Comparison of ENCODE assay signal across 23 cellular contexts in genomic region chr11:46246514-46246913, GRCh38. TPM values are rescaled to one million over a fixed set of nuclear protein-coding genes. Genes with fewer than 3 reads are reported as not detected.
DNase-seq lines count a peak whose midpoint lies in the region; ATAC-seq, FAIRE-seq and TF ChIP-seq lines count a peak whose summit lies in the region.
"Had no signal": no experiment of that assay in that cellular context is flagged by ENCODE, and none has a peak within 500 bp of the region (broad histone marks: within the 10 kb centered on the region; RNA-seq: fewer than 3 reads in every experiment).

No MANE protein-coding gene starts in this region.

- no peaks in the 10 kb centered on the region for H3K79me2 ChIP-seq in HepG2 (ENCODE audit: insufficient read depth, low read length)

- no peak for TF ChIP-seq RAD21 in HepG2 (CRISPR knock-in tag; IDR thresholded peaks at IDR 0.05)

- H3K4me2 ChIP-seq in HepG2 (ENCODE audit: low read depth, low read length) (no peak overlapping the region), mesenchymal stem cell (ENCODE audit: low read length, poor library complexity, severe bottlenecking) (no peak overlapping the region)

- H3K27me3 ChIP-seq in HepG2 (ENCODE audit: control insufficient read depth in 1 of 2, insufficient read depth in 2 of 2, low read length in 2 of 2): peaks cover 9 to 29% of the 10 kb centered on the region in 2 experiments; a peak in 3 of 5 replicates
- H3K27me3 ChIP-seq in right lobe of liver: no peaks in the 10 kb centered on the region
- H3K27me3 ChIP-seq in mesenchymal stem cell (ENCODE audit: control insufficient read depth in 1 of 2, insufficient read depth in 1 of 2, low read length in 2 of 2): no peaks in the 10 kb centered on the region
- H3K27me3 ChIP-seq in colonic mucosa: no peaks in the 10 kb centered on the region
- H3K27me3 ChIP-seq: breast epithelium had no signal

- WGBS in HepG2 (ENCODE audit: low lambda C conversion rate): 24% methylated on average over 1 of the region's 1 CpG
- WGBS in right lobe of liver (ENCODE audit: insufficient coverage, low coverage, low lambda C conversion rate, missing lambda C conversion rate): 63% methylated on average over 1 of the region's 1 CpG
- WGBS in mesenchymal stem cell: 96% methylated on average over 1 of the region's 1 CpG

- H2BK12ac ChIP-seq in mesenchymal stem cell (ENCODE audit: low read length in 2 of 2): no peak overlapping the region

- H3K4ac ChIP-seq in mesenchymal stem cell (ENCODE audit: low read depth in 1 of 2, low read length in 2 of 2): no peak overlapping the region

- H2BK15ac ChIP-seq in mesenchymal stem cell (ENCODE audit: low read depth, poor library complexity, severe bottlenecking): no peak overlapping the region

- no peak overlapping the region for H3K18ac ChIP-seq in mesenchymal stem cell (ENCODE audit: low read depth in 1 of 2, low read length in 2 of 2)

- no peak overlapping the region for H2BK5ac ChIP-seq in mesenchymal stem cell (ENCODE audit: low read depth, low read length, poor library complexity, severe bottlenecking)

- TF ChIP-seq EP300 in HepG2 (IDR thresholded peaks at IDR 0.05; ENCODE audit: low read depth in 2 of 2, low read length in 2 of 2) (no peak), HepG2 (CRISPR knock-in tag; IDR thresholded peaks at IDR 0.05; ENCODE audit: borderline replicate concordance) (no peak)

- H3K14ac ChIP-seq in mesenchymal stem cell (ENCODE audit: low read length in 2 of 2): no peak overlapping the region

- no peaks in the 10 kb centered on the region for H3K79me1 ChIP-seq in mesenchymal stem cell (replicated peaks; ENCODE audit: low read length, poor library complexity, severe bottlenecking)

- H2BK120ac ChIP-seq in mesenchymal stem cell (ENCODE audit: low read depth, low read length): no peak overlapping the region

- no peak overlapping the region for H3K23ac ChIP-seq in mesenchymal stem cell (ENCODE audit: low read length in 2 of 2)

- no peak overlapping the region for H2AK5ac ChIP-seq in mesenchymal stem cell (ENCODE audit: low read length, severe bottlenecking)

- no peak for ATAC-seq in HepG2
- ATAC-seq in right lobe of liver: no peak
- ATAC-seq: activated CD8-positive, alpha-beta T cell treated with anti-CD3 and anti-CD28 coated beads for 36 hours; natural killer cell treated with Interleukin-12 subunit alpha and Interleukin-12 subunit beta and Interleukin-15 and Interleukin-18, amount 100 ng/mL, for 72 hours; T-cell had no signal

- H4K8ac ChIP-seq in mesenchymal stem cell (ENCODE audit: low read length): no peak overlapping the region

- in situ Hi-C loops in HepG2 (cut with HindIII; ENCODE audit: extremely low pct_ligation_motif_present, low pct_unique_long_range_greater_than_20kb): no loop called here

- POLR2A ChIA-PET in HepG2 (lab: Yijun Ruan, JAX): no interaction called here

- no peak overlapping the region for H3K9ac ChIP-seq in HepG2 (ENCODE audit: insufficient read depth, low read depth, low read length)
- H3K9ac ChIP-seq in mesenchymal stem cell (ENCODE audit: low read length): no peak overlapping the region
- no peak overlapping the region for H3K9ac ChIP-seq in colonic mucosa (ENCODE audit: low read depth in 2 of 2, low read length in 2 of 2)

- no peak for TF ChIP-seq CTCF in HepG2 (CRISPR knock-in tag; IDR thresholded peaks at IDR 0.05)
- TF ChIP-seq CTCF in right lobe of liver (IDR thresholded peaks at IDR 0.05): no peak
- TF ChIP-seq CTCF in choroid plexus epithelial cell (conservative IDR thresholded peaks at IDR 0.05; ENCODE audit: low read depth, low read length): no peak
- TF ChIP-seq CTCF in colonic mucosa (IDR thresholded peaks at IDR 0.05): no peak

- intact Hi-C loops in HepG2 (cut with micrococcal nuclease; ENCODE audit: unreplicated experiment): no loop called here
- intact Hi-C loops in right lobe of liver (cut with DNase I): loop anchor here (5.0 kb wide), 1 partner anchor 61 kb away; no protein-coding TSS in a partner anchor
- intact Hi-C loops in colonic mucosa (cut with DNase I): loop anchor here (2.0 to 10.0 kb wide), 2 partner anchors 68 to 288 kb away; no protein-coding TSS in a partner anchor

- H3K4me3 ChIP-seq in HepG2 (replicated peaks in 1 of 3; ENCODE audit: insufficient read depth in 1 of 3, low read depth in 2 of 3, low read length in 3 of 3) (no peak overlapping the region), right lobe of liver (no peak overlapping the region), choroid plexus epithelial cell (ENCODE audit: low read depth, low read length) (no peak overlapping the region), mesenchymal stem cell (ENCODE audit: insufficient read depth in 1 of 2, low read depth in 1 of 2, low read length in 2 of 2) (no peak overlapping the region), colonic mucosa (no peak overlapping the region)
- H3K4me3 ChIP-seq: breast epithelium had no signal

- H3K36me3 ChIP-seq in HepG2 (replicated peaks in 1 of 2; ENCODE audit: control insufficient read depth in 1 of 2, insufficient read depth in 2 of 2, low read length in 2 of 2) (no peaks in the 10 kb centered on the region), right lobe of liver (no peaks in the 10 kb centered on the region), mesenchymal stem cell (ENCODE audit: control insufficient read depth in 1 of 2, insufficient read depth in 2 of 2, low read depth in 1 of 2, low read length in 2 of 2) (no peaks in the 10 kb centered on the region), colonic mucosa (no peaks in the 10 kb centered on the region)
- H3K36me3 ChIP-seq: breast epithelium, WERI-Rb-1 had no signal

- H4K91ac ChIP-seq in mesenchymal stem cell (ENCODE audit: low read length): no peak overlapping the region

- H3K9me3 ChIP-seq in HepG2 (ENCODE audit: low read length) (no peaks in the 10 kb centered on the region), right lobe of liver (no peaks in the 10 kb centered on the region), mesenchymal stem cell (ENCODE audit: control insufficient read depth, low read length) (no peaks in the 10 kb centered on the region), colonic mucosa (no peaks in the 10 kb centered on the region)
- H3K9me3 ChIP-seq: breast epithelium had no signal

- no peak for DNase-seq in HepG2 (ENCODE audit: low spot score)
- DNase-seq in right lobe of liver: no peak
- peak; percentile 40 for DNase-seq in choroid plexus epithelial cell (ENCODE audit: low read depth)
- peak; percentile 59 for DNase-seq in mesenchymal stem cell
- no peak for DNase-seq in colonic mucosa
- DNase-seq in kidney glomerular epithelial cell (lab: John Stamatoyannopoulos, UW): no peak
- DNase-seq in germinal center (ENCODE audit: low spot score): no peak
- no peak for DNase-seq in activated CD8-positive, alpha-beta memory T cell treated with anti-CD3 and anti-CD28 coated beads for 24 hours
- DNase-seq: activated CD8-positive, alpha-beta T cell treated with anti-CD3 and anti-CD28 coated beads for 36 hours; activated T-cell treated with anti-CD3 and anti-CD28 coated beads, Interleukin-2, amount 50 U/mL, for 48 hours; CD4-positive, alpha-beta T cell; DMS53; H7; NCI-H2029; NCI-H510A; T-cell; WERI-Rb-1 had no signal

- TF ChIP-seq POLR2A in HepG2 (IDR thresholded peaks at IDR 0.05; ENCODE audit: insufficient read depth in 1 of 2, low read depth in 2 of 2, low read length in 2 of 2) (no peak), right lobe of liver (IDR thresholded peaks at IDR 0.05) (no peak)

- peaks cover 42% of the 10 kb centered on the region for H3K4me1 ChIP-seq in HepG2 (ENCODE audit: insufficient read depth, low read length)
- peaks cover 0 to 6% (median 3%) of the 10 kb centered on the region in 4 donors for H3K4me1 ChIP-seq in right lobe of liver
- peaks cover 10% of the 10 kb centered on the region for H3K4me1 ChIP-seq in mesenchymal stem cell (ENCODE audit: control insufficient read depth, insufficient read depth, low read depth, low read length)
- H3K4me1 ChIP-seq in colonic mucosa: peaks cover 8% of the 10 kb centered on the region
- H3K4me1 ChIP-seq: breast epithelium had no signal

- H2AFZ ChIP-seq in HepG2 (ENCODE audit: low read length) (no peak overlapping the region), mesenchymal stem cell (ENCODE audit: low read depth, low read length) (no peak overlapping the region)

- BruUV-seq in HepG2 (replicated peaks; lab: Mats Ljungman, UMichigan): no TSS peak

- no peak for FAIRE-seq in HepG2 (lab: Jason Lieb, UNC)
- FAIRE-seq: A204.1, GM18507, islet of Langerhans had no signal

- H4K20me1 ChIP-seq in HepG2 (ENCODE audit: insufficient read depth, low read length): no peaks in the 10 kb centered on the region

- no peak overlapping the region for H3K27ac ChIP-seq in HepG2 (ENCODE audit: extremely low read length, insufficient read depth, low read length)
- no peak overlapping the region for H3K27ac ChIP-seq in right lobe of liver
- H3K27ac ChIP-seq in mesenchymal stem cell (ENCODE audit: low read length, poor library complexity, severe bottlenecking): no peak overlapping the region
- H3K27ac ChIP-seq in colonic mucosa: no peak overlapping the region
- H3K27ac ChIP-seq: breast epithelium, WERI-Rb-1 had no signal

- CTCF ChIA-PET in HepG2 (lab: Yijun Ruan, JAX; ENCODE audit: low intra/inter-chr PET ratio, low total read pairs): interaction anchor here (0.9 to 3.0 kb wide), 2 partner anchors 62 to 121 kb away, joined by 4 to 57 read pairs; no protein-coding TSS in a partner anchor

RNA-seq across cellular contexts. Expression of gene CREB3L1, which starts 30.9 kb away (rescaled TPM):
- not detected in 2 replicates for total RNA-seq in HepG2 (2016; rRNA removed; fragmentation: Illumina TruSeq; extraction: Trizol)
- not detected in 2 replicates for total RNA-seq in HepG2 (2016; cell fraction: cytosol; rRNA removed; fragmentation: Illumina TruSeq; extraction: Trizol; ENCODE audit: low read depth)
- not detected in 2 replicates for total RNA-seq in HepG2 (2016; cell fraction: insoluble cytoplasmic fraction; rRNA removed; fragmentation: Illumina TruSeq; extraction: Trizol)
- total RNA-seq in HepG2 (2016; cell fraction: membrane; rRNA removed; fragmentation: Illumina TruSeq; extraction: Trizol): not detected in 2 replicates
- not detected in 2 replicates for total RNA-seq in HepG2 (2016; cell fraction: nucleus; rRNA removed; fragmentation: Illumina TruSeq; extraction: Trizol)
- polyA plus RNA-seq in HepG2 (2011; rRNA removed): not detected in 2 replicates
- polyA plus RNA-seq in HepG2 (2011; cell fraction: cytosol; rRNA removed): not detected in 2 replicates
- not detected in 2 replicates for polyA plus RNA-seq in HepG2 (2011; cell fraction: nucleus; rRNA removed)
- 0.04 TPM in 1 of 2 replicates, not detected in the other for polyA plus RNA-seq in HepG2 (2012)
- polyA plus RNA-seq in HepG2 (2016; cell fraction: cytosol; fragmentation: Illumina TruSeq; extraction: Trizol; ENCODE audit: low read depth): not detected in 2 replicates
- not detected in 2 replicates for polyA plus RNA-seq in HepG2 (2016; cell fraction: insoluble cytoplasmic fraction; fragmentation: Illumina TruSeq; extraction: Trizol; ENCODE audit: low read depth)
- 0.13 TPM in 1 of 2 replicates, not detected in the other for polyA plus RNA-seq in HepG2 (2016; cell fraction: membrane; fragmentation: Illumina TruSeq; extraction: Trizol; ENCODE audit: low read depth)
- polyA plus RNA-seq in HepG2 (2016; cell fraction: nucleus; fragmentation: Illumina TruSeq; extraction: Trizol; ENCODE audit: insufficient read depth, low read depth): not detected in 2 replicates
- 0.12 and 1.6 TPM in 2 replicates for polyA minus RNA-seq in HepG2 (2011; rRNA and poly(A)+ RNA removed; ENCODE audit: low replicate concordance)
- polyA minus RNA-seq in HepG2 (2011; cell fraction: cytosol; rRNA and poly(A)+ RNA removed): not detected in 2 replicates
- not detected in 2 replicates for polyA minus RNA-seq in HepG2 (2011; cell fraction: nucleus; rRNA and poly(A)+ RNA removed)
- total RNA-seq in right lobe of liver: under 1 TPM; 0.07 to 0.37 (median 0.24) TPM
- 223 TPM for polyA plus RNA-seq in mesenchymal stem cell (2013, experiment 1 of 2)
- polyA plus RNA-seq in mesenchymal stem cell (2013, experiment 2 of 2): 217 TPM
- 100 to 1,000 TPM; 143 to 150 TPM for total RNA-seq in colonic mucosa
- total RNA-seq: activated CD8-positive, alpha-beta T cell treated with anti-CD3 and anti-CD28 coated beads for 36 hours; CD4-positive, alpha-beta T cell; natural killer cell treated with Interleukin-12 subunit alpha and Interleukin-12 subunit beta and Interleukin-15 and Interleukin-18, amount 100 ng/mL, for 72 hours had no signal
- polyA plus RNA-seq: mammary epithelial cell had no signal

Comparison
In these comparisons a context has a peak if more than half of its experiments do, and no peak if none do; other contexts are left out.
1. DNase-seq: peak in choroid plexus epithelial cell (single experiment) and mesenchymal stem cell (single experiment); none in HepG2 (single experiment), right lobe of liver (0 of 3), colonic mucosa (single experiment), kidney glomerular epithelial cell (single experiment), germinal center (single experiment) and activated CD8-positive, alpha-beta memory T cell treated with anti-CD3 and anti-CD28 coated beads for 24 hours (single experiment).
2. RNA of gene CREB3L1, which starts 30.9 kb away (total RNA-seq): 143 to 150 TPM in colonic mucosa; 0.07 to 0.37 TPM in right lobe of liver and not detected in HepG2; every median in the first group is over 100 times any median in the second.